Comparison of ENCODE assay signal across 9 cellular contexts in the genomic region with DNA sequence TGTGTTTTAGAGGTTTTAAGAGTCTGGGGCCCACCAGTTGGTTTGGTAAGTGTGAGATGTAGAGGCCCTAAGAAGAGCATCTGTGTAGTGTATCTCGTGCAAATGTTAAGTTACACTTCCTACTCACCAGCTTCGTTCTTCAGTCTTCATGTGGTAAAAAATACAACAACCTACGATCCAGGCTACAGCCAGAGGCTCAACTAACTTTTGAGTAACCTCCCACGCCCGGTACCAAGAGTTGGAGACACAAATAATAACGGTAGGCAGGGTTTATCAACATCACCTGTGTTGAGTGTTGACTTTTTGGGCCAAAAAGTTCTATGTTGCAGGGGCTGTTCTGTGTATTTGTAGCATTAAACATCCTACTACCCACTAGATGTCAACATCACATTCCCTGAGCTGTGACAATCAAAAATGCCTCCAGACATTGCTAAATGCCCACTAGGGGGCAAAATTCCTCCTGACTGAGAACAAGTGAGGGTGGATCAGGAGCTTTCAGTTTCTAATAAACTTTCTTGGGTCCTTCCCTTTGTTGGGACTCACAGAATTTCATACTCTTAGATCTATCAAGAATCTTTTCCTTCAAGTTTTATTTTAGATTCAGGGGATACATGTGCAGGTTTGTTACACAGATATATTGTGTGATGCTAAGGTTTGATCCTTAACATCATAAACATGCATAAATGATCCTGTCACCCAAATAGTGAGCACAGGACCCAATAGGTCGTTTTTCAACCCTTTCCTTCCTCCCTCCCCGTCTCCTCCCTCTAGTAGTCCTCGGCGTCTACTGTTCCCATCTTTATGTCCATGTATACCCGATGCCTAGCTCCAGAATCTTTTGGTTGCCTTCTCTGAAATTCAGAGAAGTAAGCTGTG.
A peak's percentile ranks its signal among the peaks of the same experiment; 100 is the strongest.
DNase-seq lines count a peak whose midpoint lies in the region; ATAC-seq and TF ChIP-seq lines count a peak whose summit lies in the region.
"Had no signal": no experiment of that assay in that cellular context is flagged by ENCODE, and none has a peak within 500 bp of the region (broad histone marks: within the 10 kb centered on the region; RNA-seq: fewer than 3 reads in every experiment).

No MANE protein-coding gene starts in this region.

- peaks cover 19% of the 10 kb centered on the region for H3K4me1 Mint-ChIP-seq in stimulated activated memory B cell treated with anti-CD40 and anti-IgM and Interleukin-4, amounts not matched to agents 10 μg/mL and 1 μg/mL and 100 μg/mL, for 72 hours

- TF ChIP-seq POLR2A in GM18505 (IDR thresholded peaks at IDR 0.05; ENCODE audit: borderline replicate concordance, extremely low read depth, insufficient read depth, insufficient read length): no peak

- peak overlapping the region in 38 of 59 donors; percentile 3 to 50 (median 25) for H3K4me3 ChIP-seq in dorsolateral prefrontal cortex
- H3K4me3 ChIP-seq: SJSA1 had no signal

- H3K9me3 Mint-ChIP-seq in stimulated activated memory B cell treated with anti-CD40 and anti-IgM and Interleukin-4, amounts not matched to agents 10 μg/mL and 1 μg/mL and 100 μg/mL, for 72 hours: no peaks in the 10 kb centered on the region

- DNase-seq in AG08396 (ENCODE audit: low spot score) (peak; percentile 65), NCI-H1930 (lab: John Stamatoyannopoulos, UW) (peak; percentile 62 to 81), dorsolateral prefrontal cortex (peak in 3 of 10 donors; percentile 25 to 59 (median 25)), medulla oblongata (ENCODE audit: extremely low spot score) (peak; percentile 95)
- peak in 3 of 4 experiments; percentile 2 to 6 (median 3) for DNase-seq in activated CD4-positive, CD25-positive, alpha-beta regulatory T cell (lab: John Stamatoyannopoulos, UW)

- H3K27me3 ChIP-seq in dorsolateral prefrontal cortex: no peaks in the 10 kb centered on the region
- H3K27me3 ChIP-seq: SJSA1 had no signal

- H3K36me3 Mint-ChIP-seq in stimulated activated memory B cell treated with anti-CD40 and anti-IgM and Interleukin-4, amounts not matched to agents 10 μg/mL and 1 μg/mL and 100 μg/mL, for 72 hours: no peaks in the 10 kb centered on the region

- peak overlapping the region; percentile 18 for H3K4me3 Mint-ChIP-seq in stimulated activated memory B cell treated with anti-CD40 and anti-IgM and Interleukin-4, amounts not matched to agents 10 μg/mL and 1 μg/mL and 100 μg/mL, for 72 hours

- H3K27ac ChIP-seq in dorsolateral prefrontal cortex: peak overlapping the region in 2 of 59 donors; percentile 17 to 25
- H3K27ac ChIP-seq: SJSA1 had no signal

- peak overlapping the region; percentile 44 for H3K27ac Mint-ChIP-seq in stimulated activated memory B cell treated with anti-CD40 and anti-IgM and Interleukin-4, amounts not matched to agents 10 μg/mL and 1 μg/mL and 100 μg/mL, for 72 hours

- peak; percentile 95 for ATAC-seq in GM18505 (IDR thresholded peaks at IDR 0.05; ENCODE audit: unreplicated experiment)
- ATAC-seq in HG02885 (IDR thresholded peaks at IDR 0.05; ENCODE audit: poor library complexity, unreplicated experiment): peak; percentile 97
- peak; percentile 82 for ATAC-seq in stimulated activated memory B cell treated with anti-CD40 and anti-IgM and Interleukin-4, amounts not matched to agents 10 μg/mL and 1 μg/mL and 100 μg/mL, for 72 hours

- intact Hi-C loops in dorsolateral prefrontal cortex (cut with DNase I): loop anchor here (1.0 to 5.0 kb wide), 2 partner anchors 96 kb away; partner anchors contain the start of gene SLC2A13 (in 1 of the 2)

- peak; percentile 68 to 93 (median 81) for TF ChIP-seq CTCF in dorsolateral prefrontal cortex (IDR thresholded peaks at IDR 0.05 in 54 of 56, conservative IDR thresholded peaks at IDR 0.05 in 2 of 56; ENCODE audit: low read depth in 1 of 56, partially characterized antibody in 56 of 56)

- no peaks in the 10 kb centered on the region for H3K27me3 Mint-ChIP-seq in stimulated activated memory B cell treated with anti-CD40 and anti-IgM and Interleukin-4, amounts not matched to agents 10 μg/mL and 1 μg/mL and 100 μg/mL, for 72 hours
